22 cellular contexts compared by ENCODE assay signal in genomic region chr3:23236890-23237289, GRCh38. TPM values are rescaled to one million over a fixed set of nuclear protein-coding genes. Genes with fewer than 3 reads are reported as not detected.
A peak's percentile ranks its signal among the peaks of the same experiment; 100 is the strongest.
DNase-seq lines count a peak whose midpoint lies in the region; ATAC-seq and TF ChIP-seq lines count a peak whose summit lies in the region.
"Had no signal": no experiment of that assay in that cellular context is flagged by ENCODE, and none has a peak within 500 bp of the region (broad histone marks: within the 10 kb centered on the region; RNA-seq: fewer than 3 reads in every experiment).

No MANE protein-coding gene starts in this region.

- DNase-seq in KG1 (lab: John Stamatoyannopoulos, UW) (peak; percentile 36), glutamatergic neuron (peak; percentile 38), retina (no peak)
- DNase-seq in central memory CD4-positive, alpha-beta T cell: no peak
- DNase-seq in activated T-cell treated with anti-CD3 and anti-CD28 coated beads, Interleukin-2, amount 50 U/mL, for 72 hours: no peak
- DNase-seq: 8988T; ACHN; AML-193; CD4-positive, alpha-beta T cell; CD8-positive, alpha-beta memory T cell; DMS 273 treated with DMSO at 0.1 percent for 48 hours; DMS53; DMS79 treated with DMSO at 0.1 percent for 48 hours; GF-D8 had no signal

- H3K4me3 ChIP-seq in BLaER1: no peak overlapping the region
- H3K4me3 ChIP-seq: A549, GM23338, HAP-1 had no signal

- H3K4me1 Mint-ChIP-seq in glutamatergic neuron (ENCODE audit: low read depth, unreplicated experiment): peaks cover 7% of the 10 kb centered on the region
- peaks cover 18% of the 10 kb centered on the region for H3K4me1 Mint-ChIP-seq in activated T-cell treated with anti-CD3 and anti-CD28 coated beads, Interleukin-2, amount 50 U/mL, for 72 hours (ENCODE audit: low read depth)
- H3K4me1 Mint-ChIP-seq: CD8-positive, alpha-beta memory T cell had no signal

- no peaks in the 10 kb centered on the region for H3K27me3 Mint-ChIP-seq in glutamatergic neuron (ENCODE audit: unreplicated experiment)
- no peaks in the 10 kb centered on the region for H3K27me3 Mint-ChIP-seq in activated T-cell treated with anti-CD3 and anti-CD28 coated beads, Interleukin-2, amount 50 U/mL, for 72 hours (ENCODE audit: low read depth)
- H3K27me3 Mint-ChIP-seq: CD4-positive, alpha-beta T cell; CD8-positive, alpha-beta memory T cell had no signal

- no peak overlapping the region for H3K27ac Mint-ChIP-seq in glutamatergic neuron (ENCODE audit: unreplicated experiment)
- no peak overlapping the region for H3K27ac Mint-ChIP-seq in activated T-cell treated with anti-CD3 and anti-CD28 coated beads, Interleukin-2, amount 50 U/mL, for 72 hours
- H3K27ac Mint-ChIP-seq: CD14-positive monocyte; CD4-positive, alpha-beta T cell; CD8-positive, alpha-beta memory T cell; GM23338 had no signal

- H3K27me3 ChIP-seq in BLaER1: no peaks in the 10 kb centered on the region

- ATAC-seq in HG02610 (IDR thresholded peaks at IDR 0.05; ENCODE audit: unreplicated experiment) (peak; percentile 58), HG03378 (IDR thresholded peaks at IDR 0.05; ENCODE audit: unreplicated experiment) (no peak)
- no peak for ATAC-seq in activated T-cell treated with anti-CD3 and anti-CD28 coated beads, Interleukin-2, amount 50 U/mL, for 72 hours (replicated peaks in 1 of 2)
- ATAC-seq: A549, GM23338 had no signal

- H3K27ac ChIP-seq in BLaER1: no peak overlapping the region
- H3K27ac ChIP-seq: A549 had no signal

- H3K4me3 Mint-ChIP-seq in glutamatergic neuron (ENCODE audit: unreplicated experiment): no peak overlapping the region
- no peak overlapping the region for H3K4me3 Mint-ChIP-seq in activated T-cell treated with anti-CD3 and anti-CD28 coated beads, Interleukin-2, amount 50 U/mL, for 72 hours
- H3K4me3 Mint-ChIP-seq: CD14-positive monocyte; CD4-positive, alpha-beta T cell; CD8-positive, alpha-beta memory T cell; GM23338 had no signal

- TF ChIP-seq CTCF in glutamatergic neuron (IDR thresholded peaks at IDR 0.05; ENCODE audit: partially characterized antibody, unreplicated experiment): no peak

- H4K20me1 ChIP-seq in BLaER1: peaks cover 22% of the 10 kb centered on the region

- H3K9ac ChIP-seq in BLaER1: no peak overlapping the region

- peak overlapping the region; percentile 25; the same call in 1 of the 2 replicates for H3K4me2 ChIP-seq in BLaER1
- H3K4me2 ChIP-seq: A549 had no signal

- H3K9me3 ChIP-seq in BLaER1: no peaks in the 10 kb centered on the region
- H3K9me3 ChIP-seq: A549, HAP-1 had no signal

- peaks cover 2% of the 10 kb centered on the region for H3K9me3 Mint-ChIP-seq in glutamatergic neuron (ENCODE audit: unreplicated experiment)
- peaks cover 2 to 4% of the 10 kb centered on the region in 2 donors for H3K9me3 Mint-ChIP-seq in activated T-cell treated with anti-CD3 and anti-CD28 coated beads, Interleukin-2, amount 50 U/mL, for 72 hours
- H3K9me3 Mint-ChIP-seq: CD14-positive monocyte; CD4-positive, alpha-beta T cell; GM23338 had no signal

- no peaks in the 10 kb centered on the region for H3K36me3 Mint-ChIP-seq in glutamatergic neuron (ENCODE audit: unreplicated experiment)
- H3K36me3 Mint-ChIP-seq in activated T-cell treated with anti-CD3 and anti-CD28 coated beads, Interleukin-2, amount 50 U/mL, for 72 hours (ENCODE audit: insufficient read depth in 2 of 2): no peaks in the 10 kb centered on the region
- H3K36me3 Mint-ChIP-seq: CD14-positive monocyte; CD8-positive, alpha-beta memory T cell had no signal

- peaks cover 9% of the 10 kb centered on the region for H3K4me1 ChIP-seq in BLaER1

- no peaks in the 10 kb centered on the region for H3K36me3 ChIP-seq in BLaER1
- H3K36me3 ChIP-seq: HAP-1 had no signal

RNA-seq across cellular contexts. Expression of gene UBE2E2, which starts 33.8 kb away (rescaled TPM):
- 40.6 TPM for total RNA-seq in glutamatergic neuron (ENCODE audit: unreplicated experiment)
- 10 to 100 TPM; 11.8 to 11.9 TPM for total RNA-seq in activated T-cell treated with anti-CD3 and anti-CD28 coated beads, Interleukin-2, amount 50 U/mL, for 72 hours
- total RNA-seq: G401 had no signal

Comparison
In these comparisons a context has a peak if more than half of its experiments do, and no peak if none do; other contexts are left out.
1. DNase-seq: peak in KG1 (single experiment) and glutamatergic neuron (single experiment); none in retina (single experiment), central memory CD4-positive, alpha-beta T cell (single experiment) and activated T-cell treated with anti-CD3 and anti-CD28 coated beads, Interleukin-2, amount 50 U/mL, for 72 hours (0 of 2).